Comparison of ENCODE assay signal across 18 cellular contexts in genomic region chr13:56019606-56020005, GRCh38.
A peak's percentile ranks its signal among the peaks of the same experiment; 100 is the strongest.
DNase-seq lines count a peak whose midpoint lies in the region; ATAC-seq, FAIRE-seq and TF ChIP-seq lines count a peak whose summit lies in the region.
"Had no signal": no experiment of that assay in that cellular context is flagged by ENCODE, and none has a peak within 500 bp of the region (broad histone marks: within the 10 kb centered on the region; RNA-seq: fewer than 3 reads in every experiment).

No MANE protein-coding gene starts in this region.

- H3K36me3 ChIP-seq in H1 (ENCODE audit: control insufficient read depth in 2 of 4, insufficient read depth in 4 of 4, low read length in 3 of 4) (no peaks in the 10 kb centered on the region), spleen (no peaks in the 10 kb centered on the region), mammary epithelial cell (ENCODE audit: insufficient read depth, low read length) (no peaks in the 10 kb centered on the region)
- H3K36me3 ChIP-seq in naive thymus-derived CD4-positive, alpha-beta T cell (ENCODE audit: control insufficient read depth in 2 of 3, insufficient read depth in 3 of 3, low read length in 3 of 3): no peaks in the 10 kb centered on the region

- ATAC-seq in naive thymus-derived CD4-positive, alpha-beta T cell: peak; percentile 18
- no peak for ATAC-seq in GM21390 (IDR thresholded peaks at IDR 0.05; ENCODE audit: unreplicated experiment)

- H3K14ac ChIP-seq in H1 (ENCODE audit: insufficient read length): no peak overlapping the region

- no peak overlapping the region for H3K4ac ChIP-seq in H1 (replicated peaks; ENCODE audit: insufficient read length, low read depth, low read length)

- intact Hi-C loops in naive thymus-derived CD4-positive, alpha-beta T cell (cut with micrococcal nuclease): no loop called here
- intact Hi-C loops in spleen (cut with DNase I; ENCODE audit: low total_unique reads) (no loop called here), mammary epithelial cell (cut with micrococcal nuclease) (no loop called here)

- 0 out of 2 replicates have a peak overlapping the region, but pooled peaks have one; percentile 34 for H2BK15ac ChIP-seq in H1 (ENCODE audit: low read length)

- H2AFZ ChIP-seq in H1 (ENCODE audit: low read length) (no peak overlapping the region), mammary epithelial cell (ENCODE audit: low read depth, low read length) (no peak overlapping the region)

- H4K91ac ChIP-seq in H1 (replicated peaks; ENCODE audit: insufficient read length, low read length): no peak overlapping the region

- no peak for DNase-seq in H1 (ENCODE audit: low read depth in 1 of 2, low spot score in 2 of 2)
- no peak for DNase-seq in naive thymus-derived CD4-positive, alpha-beta T cell
- peak; percentile 62 for DNase-seq in spleen
- DNase-seq in UCSD-AML1 (lab: John Stamatoyannopoulos, UW; ENCODE audit: unreplicated experiment): no peak
- DNase-seq in mammary epithelial cell: no peak
- DNase-seq: C1 segment of cervical spinal cord; Calu3; CD4-positive, alpha-beta memory T cell; COR-L47; DMS53; DMS79 treated with DMSO at 0.1 percent for 48 hours; GF-D8; GOT3; H7; HCEC 1CT had no signal

- dilution Hi-C loops in mammary epithelial cell (cut with HindIII; ENCODE audit: low sequenced_read_pairs): no loop called here

- no peak for FAIRE-seq in H1 (lab: Jason Lieb, UNC)
- FAIRE-seq: GM12891, GM18507 had no signal

- no peak overlapping the region for H2BK20ac ChIP-seq in H1 (ENCODE audit: low read length)

- H3K9ac ChIP-seq in H1 (replicated peaks in 1 of 4; ENCODE audit: extremely low read depth in 1 of 4, low read depth in 3 of 4, low read length in 3 of 4) (no peak overlapping the region), mammary epithelial cell (ENCODE audit: insufficient read depth, low read length) (no peak overlapping the region)

- H3K79me2 ChIP-seq in H1 (ENCODE audit: control insufficient read depth in 1 of 2, insufficient read depth in 2 of 2, low read length in 2 of 2) (no peaks in the 10 kb centered on the region), mammary epithelial cell (ENCODE audit: insufficient read depth, low read length) (no peaks in the 10 kb centered on the region)

- TF ChIP-seq POLR2A in H1 (IDR thresholded peaks at IDR 0.05; ENCODE audit: control extremely low read depth in 1 of 2, low read depth in 2 of 2, low read length in 2 of 2) (no peak), spleen (IDR thresholded peaks at IDR 0.05) (no peak)

- H3K4me1 ChIP-seq in H1 (replicated peaks in 1 of 4; ENCODE audit: control insufficient read depth in 3 of 4, insufficient read depth in 4 of 4, low read length in 3 of 4): peaks cover 0 to 7% (median 2%) of the 10 kb centered on the region in 4 experiments; a peak in 2 of 7 replicates
- no peaks in the 10 kb centered on the region for H3K4me1 ChIP-seq in naive thymus-derived CD4-positive, alpha-beta T cell (ENCODE audit: control insufficient read depth in 2 of 2, insufficient read depth in 2 of 2, low read length in 2 of 2)
- no peaks in the 10 kb centered on the region for H3K4me1 ChIP-seq in spleen
- no peaks in the 10 kb centered on the region for H3K4me1 ChIP-seq in mammary epithelial cell (ENCODE audit: insufficient read depth, low read length)

- H3K4me3 ChIP-seq in H1 (ENCODE audit: extremely low read depth in 1 of 4, insufficient read depth in 2 of 4, low read depth in 3 of 4, low read length in 4 of 4): no peak overlapping the region
- H3K4me3 ChIP-seq in naive thymus-derived CD4-positive, alpha-beta T cell (ENCODE audit: low read length): no peak overlapping the region
- no peak overlapping the region for H3K4me3 ChIP-seq in spleen
- no peak overlapping the region for H3K4me3 ChIP-seq in mammary epithelial cell (replicated peaks in 1 of 3; ENCODE audit: insufficient read depth in 1 of 3, low read depth in 2 of 3, low read length in 3 of 3)

- no peak overlapping the region for H4K5ac ChIP-seq in H1 (ENCODE audit: insufficient read length, low read depth, low read length)

- H2BK5ac ChIP-seq in H1 (ENCODE audit: low read depth, low read length): no peak overlapping the region

- H3K18ac ChIP-seq in H1 (ENCODE audit: extremely low read depth, low read length): no peak overlapping the region

- H3K4me1 Mint-ChIP-seq in naive thymus-derived CD4-positive, alpha-beta T cell: peaks cover 0 to 1% (median 0%) of the 10 kb centered on the region in 7 donors
- H3K4me1 Mint-ChIP-seq: CD4-positive, alpha-beta memory T cell had no signal

- no peaks in the 10 kb centered on the region; a peak in 1 of 4 replicates for H3K9me3 ChIP-seq in H1 (ENCODE audit: insufficient read depth in 2 of 2, low read depth in 1 of 2, low read length in 1 of 2)
- H3K9me3 ChIP-seq in naive thymus-derived CD4-positive, alpha-beta T cell (ENCODE audit: control insufficient read depth in 2 of 3, low read length in 3 of 3): peaks cover 0 to 3% (median 0%) of the 10 kb centered on the region in 3 experiments
- H3K9me3 ChIP-seq in spleen: peaks cover 0 to 37% (median 27%) of the 10 kb centered on the region in 8 donors
- peaks cover 21% of the 10 kb centered on the region for H3K9me3 ChIP-seq in mammary epithelial cell (replicated peaks; ENCODE audit: insufficient read depth, low read length)

- H3K56ac ChIP-seq in H1 (replicated peaks; ENCODE audit: insufficient read length, low read depth, low read length): no peak overlapping the region

- TF ChIP-seq EP300 in H1 (IDR thresholded peaks at IDR 0.05; ENCODE audit: borderline replicate concordance in 1 of 2, low read depth in 2 of 2, low read length in 2 of 2): no peak

- H4K8ac ChIP-seq in H1 (ENCODE audit: extremely low read depth, insufficient read depth, low read length): no peak overlapping the region

- H3K27ac ChIP-seq in H1 (ENCODE audit: low read depth, low read length) (no peak overlapping the region), spleen (no peak overlapping the region), mammary epithelial cell (ENCODE audit: insufficient read depth, low read depth, low read length) (no peak overlapping the region)
- H3K27ac ChIP-seq in naive thymus-derived CD4-positive, alpha-beta T cell (ENCODE audit: low read depth, low read length): no peak overlapping the region

- H3K4me3 Mint-ChIP-seq in naive thymus-derived CD4-positive, alpha-beta T cell: no peak overlapping the region
- H3K4me3 Mint-ChIP-seq: CD4-positive, alpha-beta memory T cell had no signal

- peak overlapping the region; percentile 30; the same call in 1 of the 2 replicates for H2BK12ac ChIP-seq in H1 (ENCODE audit: low read depth, low read length)

- no TSS peak for BruUV-seq in mammary epithelial cell (replicated peaks; lab: Mats Ljungman, UMichigan)

- H2BK120ac ChIP-seq in H1 (replicated peaks; ENCODE audit: low read depth, low read length): no peak overlapping the region

- in situ Hi-C loops in mammary epithelial cell (cut with MboI; ENCODE audit: low sequenced_read_pairs in 2 of 2): no loop called here

- POLR2A ChIA-PET in H1 (lab: Charles Lee; ENCODE audit: partially characterized antibody): no interaction called here
- POLR2A ChIA-PET in naive thymus-derived CD4-positive, alpha-beta T cell (lab: Charles Lee): no interaction called here

- H3K27me3 ChIP-seq in H1 (replicated peaks in 1 of 4; ENCODE audit: control insufficient read depth in 3 of 4, extremely low read depth in 1 of 4, insufficient read depth in 3 of 4, low read length in 3 of 4) (no peaks in the 10 kb centered on the region), spleen (replicated peaks in 1 of 7) (no peaks in the 10 kb centered on the region), mammary epithelial cell (ENCODE audit: insufficient read depth, low read length) (no peaks in the 10 kb centered on the region)
- H3K27me3 ChIP-seq in naive thymus-derived CD4-positive, alpha-beta T cell (ENCODE audit: control insufficient read depth in 2 of 2, insufficient read depth in 2 of 2, low read length in 2 of 2): no peaks in the 10 kb centered on the region

- H3K27ac Mint-ChIP-seq in naive thymus-derived CD4-positive, alpha-beta T cell: no peak overlapping the region
- H3K27ac Mint-ChIP-seq: CD4-positive, alpha-beta memory T cell had no signal

- no peak for TF ChIP-seq CTCF in H1 (IDR thresholded peaks at IDR 0.05; ENCODE audit: control extremely low read depth in 1 of 3, insufficient read depth in 1 of 3, low read depth in 1 of 3, low read length in 3 of 3)
- no peak for TF ChIP-seq CTCF in spleen (IDR thresholded peaks at IDR 0.05 in 8 of 11, conservative IDR thresholded peaks at IDR 0.05 in 3 of 11)
- no peak for TF ChIP-seq CTCF in mammary epithelial cell (conservative IDR thresholded peaks at IDR 0.05 in 1 of 2, IDR thresholded peaks at IDR 0.05 in 1 of 2; ENCODE audit: extremely low read depth in 1 of 2, insufficient read depth in 1 of 2, low read depth in 1 of 2, low read length in 2 of 2)

- CTCF ChIA-PET in H1 (lab: Charles Lee; ENCODE audit: partially characterized antibody) (no interaction called here), mammary epithelial cell (lab: Charles Lee; ENCODE audit: low non-redundant PET) (no interaction called here)
- CTCF ChIA-PET in naive thymus-derived CD4-positive, alpha-beta T cell (lab: Charles Lee): no interaction called here

- H3K4me2 ChIP-seq in H1 (ENCODE audit: insufficient read depth in 1 of 2, low read depth in 2 of 2, low read length in 2 of 2) (no peak overlapping the region), mammary epithelial cell (ENCODE audit: insufficient read depth, low read depth, low read length) (no peak overlapping the region)

- H2AK5ac ChIP-seq in H1 (ENCODE audit: low read depth, low read length): no peak overlapping the region

- TF ChIP-seq RAD21 in H1 (IDR thresholded peaks at IDR 0.05 in 1 of 2, conservative IDR thresholded peaks at IDR 0.05 in 1 of 2; ENCODE audit: low read depth in 2 of 2, low read length in 2 of 2): no peak

- H3K36me3 Mint-ChIP-seq in naive thymus-derived CD4-positive, alpha-beta T cell: no peaks in the 10 kb centered on the region
- H3K36me3 Mint-ChIP-seq: CD4-positive, alpha-beta memory T cell had no signal

- H4K20me1 ChIP-seq in H1 (replicated peaks in 1 of 2; ENCODE audit: control insufficient read depth in 1 of 2, insufficient read depth in 2 of 2, low read length in 2 of 2): no peaks in the 10 kb centered on the region
- H4K20me1 ChIP-seq in mammary epithelial cell (ENCODE audit: insufficient read depth, low read length): no peaks in the 10 kb centered on the region

- no peak overlapping the region for H3K23ac ChIP-seq in H1 (ENCODE audit: insufficient read length)

- no peaks in the 10 kb centered on the region for H3K79me1 ChIP-seq in H1 (ENCODE audit: low read depth, low read length)

- WGBS in H1 (ENCODE audit: extremely low coverage in 1 of 2, insufficient coverage in 1 of 2, insufficient read length in 1 of 2, insufficient replicate concordance in 2 of 2, low coverage in 1 of 2, low lambda C conversion rate in 2 of 2, missing lambda C conversion rate in 1 of 2), 2 experiments: 87% methylated on average over 5 of the region's 5 CpGs; no CpG with 5 or more reads in 1 of the 2 experiments
- WGBS in spleen, 5 donors: 82 to 93% (median 84%) methylated on average over 5 of the region's 5 CpGs
- WGBS in mammary epithelial cell (ENCODE audit: low coverage, missing lambda C conversion rate): 57% methylated on average over 5 of the region's 5 CpGs

- H3K27me3 Mint-ChIP-seq in naive thymus-derived CD4-positive, alpha-beta T cell: no peaks in the 10 kb centered on the region
- H3K27me3 Mint-ChIP-seq: CD4-positive, alpha-beta memory T cell had no signal

- no peaks in the 10 kb centered on the region for H3K23me2 ChIP-seq in H1 (ENCODE audit: low read depth, low read length)

- H3K9me3 Mint-ChIP-seq in naive thymus-derived CD4-positive, alpha-beta T cell: peaks cover 7 to 43% (median 14%) of the 10 kb centered on the region in 11 donors
